Comparison of ENCODE assay signal across 3 cellular contexts in the genomic region with DNA sequence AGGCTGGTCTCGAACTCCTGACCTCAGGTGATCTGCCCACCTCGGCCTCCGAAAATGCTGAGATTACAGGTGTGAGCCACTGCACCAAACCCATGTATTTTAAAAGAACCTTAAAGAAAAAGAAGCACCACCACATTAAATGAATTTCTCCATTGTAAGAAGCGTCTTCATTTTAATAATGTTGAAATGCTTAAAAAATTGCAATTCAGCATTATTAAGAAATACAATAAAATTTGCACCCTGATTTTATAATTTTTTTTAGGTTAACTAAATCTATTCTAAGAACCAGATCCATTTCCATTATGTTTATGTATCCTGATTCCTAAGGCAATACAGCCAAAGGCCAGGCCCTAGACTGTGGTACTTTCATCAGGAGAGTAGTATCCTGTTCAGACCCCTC.
A peak's percentile ranks its signal among the peaks of the same experiment; 100 is the strongest.
TF ChIP-seq lines count a peak whose summit lies in the region.

No MANE protein-coding gene starts in this region.

TF ChIP-seq in IMR-90, 13 proteins besides CTCF, POLR2A, EP300 and RAD21:
- TF ChIP-seq BHLHE40 (IDR thresholded peaks at IDR 0.05; ENCODE audit: low read depth, low read length) (no peak), RCOR1 (IDR thresholded peaks at IDR 0.05; ENCODE audit: insufficient replicate concordance, low read length) (no peak), MAFK (IDR thresholded peaks at IDR 0.05; ENCODE audit: low read depth, low read length) (peak; percentile 85), CHD1 (IDR thresholded peaks at IDR 0.05; ENCODE audit: low read depth, low read length) (no peak), SMC3 (IDR thresholded peaks at IDR 0.05; ENCODE audit: low read depth, low read length) (no peak), RFX5 (IDR thresholded peaks at IDR 0.05; ENCODE audit: low read depth, low read length) (no peak), MAZ (IDR thresholded peaks at IDR 0.05; ENCODE audit: borderline replicate concordance, low read depth, low read length) (no peak)
- TF ChIP-seq, protein P1, sequence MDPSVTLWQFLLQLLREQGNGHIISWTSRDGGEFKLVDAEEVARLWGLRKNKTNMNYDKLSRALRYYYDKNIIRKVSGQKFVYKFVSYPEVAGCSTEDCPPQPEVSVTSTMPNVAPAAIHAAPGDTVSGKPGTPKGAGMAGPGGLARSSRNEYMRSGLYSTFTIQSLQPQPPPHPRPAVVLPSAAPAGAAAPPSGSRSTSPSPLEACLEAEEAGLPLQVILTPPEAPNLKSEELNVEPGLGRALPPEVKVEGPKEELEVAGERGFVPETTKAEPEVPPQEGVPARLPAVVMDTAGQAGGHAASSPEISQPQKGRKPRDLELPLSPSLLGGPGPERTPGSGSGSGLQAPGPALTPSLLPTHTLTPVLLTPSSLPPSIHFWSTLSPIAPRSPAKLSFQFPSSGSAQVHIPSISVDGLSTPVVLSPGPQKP (IDR thresholded peaks at IDR 0.05; ENCODE audit: borderline replicate concordance, low read depth, low read length): no peak
- TF ChIP-seq, protein P2, sequence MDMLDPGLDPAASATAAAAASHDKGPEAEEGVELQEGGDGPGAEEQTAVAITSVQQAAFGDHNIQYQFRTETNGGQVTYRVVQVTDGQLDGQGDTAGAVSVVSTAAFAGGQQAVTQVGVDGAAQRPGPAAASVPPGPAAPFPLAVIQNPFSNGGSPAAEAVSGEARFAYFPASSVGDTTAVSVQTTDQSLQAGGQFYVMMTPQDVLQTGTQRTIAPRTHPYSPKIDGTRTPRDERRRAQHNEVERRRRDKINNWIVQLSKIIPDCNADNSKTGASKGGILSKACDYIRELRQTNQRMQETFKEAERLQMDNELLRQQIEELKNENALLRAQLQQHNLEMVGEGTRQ (IDR thresholded peaks at IDR 0.05; ENCODE audit: low read depth, low read length): no peak

TF ChIP-seq in H1, 55 proteins besides CTCF, POLR2A, EP300 and RAD21:
- TF ChIP-seq GTF2F1 (IDR thresholded peaks at IDR 0.05; ENCODE audit: borderline replicate concordance, low read depth, low read length) (no peak), NANOG (IDR thresholded peaks at IDR 0.05; ENCODE audit: insufficient read depth, low read depth, low read length, poor library complexity, severe bottlenecking) (no peak), BACH1 (IDR thresholded peaks at IDR 0.05; ENCODE audit: low read length) (no peak), SRF (IDR thresholded peaks at IDR 0.05; ENCODE audit: low read depth, low read length) (no peak), CHD1 (IDR thresholded peaks at IDR 0.05; ENCODE audit: low read depth, low read length) (no peak), MAFK (IDR thresholded peaks at IDR 0.05; ENCODE audit: low read depth, low read length) (peak; percentile 21; the same call in 1 of the 2 replicates)
- TF ChIP-seq, protein P3, sequence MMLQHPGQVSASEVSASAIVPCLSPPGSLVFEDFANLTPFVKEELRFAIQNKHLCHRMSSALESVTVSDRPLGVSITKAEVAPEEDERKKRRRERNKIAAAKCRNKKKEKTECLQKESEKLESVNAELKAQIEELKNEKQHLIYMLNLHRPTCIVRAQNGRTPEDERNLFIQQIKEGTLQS (IDR thresholded peaks at IDR 0.05; ENCODE audit: insufficient read depth, low read depth, low read length): no peak

TF ChIP-seq in HepG2, 621 proteins besides CTCF, POLR2A, EP300 and RAD21:
- no peak for TF ChIP-seq GABPA (IDR thresholded peaks at IDR 0.05; ENCODE audit: low read depth, low read length)
- TF ChIP-seq GABPA (CRISPR knock-in tag; IDR thresholded peaks at IDR 0.05; ENCODE audit: low read depth): no peak
- TF ChIP-seq, protein P4, sequence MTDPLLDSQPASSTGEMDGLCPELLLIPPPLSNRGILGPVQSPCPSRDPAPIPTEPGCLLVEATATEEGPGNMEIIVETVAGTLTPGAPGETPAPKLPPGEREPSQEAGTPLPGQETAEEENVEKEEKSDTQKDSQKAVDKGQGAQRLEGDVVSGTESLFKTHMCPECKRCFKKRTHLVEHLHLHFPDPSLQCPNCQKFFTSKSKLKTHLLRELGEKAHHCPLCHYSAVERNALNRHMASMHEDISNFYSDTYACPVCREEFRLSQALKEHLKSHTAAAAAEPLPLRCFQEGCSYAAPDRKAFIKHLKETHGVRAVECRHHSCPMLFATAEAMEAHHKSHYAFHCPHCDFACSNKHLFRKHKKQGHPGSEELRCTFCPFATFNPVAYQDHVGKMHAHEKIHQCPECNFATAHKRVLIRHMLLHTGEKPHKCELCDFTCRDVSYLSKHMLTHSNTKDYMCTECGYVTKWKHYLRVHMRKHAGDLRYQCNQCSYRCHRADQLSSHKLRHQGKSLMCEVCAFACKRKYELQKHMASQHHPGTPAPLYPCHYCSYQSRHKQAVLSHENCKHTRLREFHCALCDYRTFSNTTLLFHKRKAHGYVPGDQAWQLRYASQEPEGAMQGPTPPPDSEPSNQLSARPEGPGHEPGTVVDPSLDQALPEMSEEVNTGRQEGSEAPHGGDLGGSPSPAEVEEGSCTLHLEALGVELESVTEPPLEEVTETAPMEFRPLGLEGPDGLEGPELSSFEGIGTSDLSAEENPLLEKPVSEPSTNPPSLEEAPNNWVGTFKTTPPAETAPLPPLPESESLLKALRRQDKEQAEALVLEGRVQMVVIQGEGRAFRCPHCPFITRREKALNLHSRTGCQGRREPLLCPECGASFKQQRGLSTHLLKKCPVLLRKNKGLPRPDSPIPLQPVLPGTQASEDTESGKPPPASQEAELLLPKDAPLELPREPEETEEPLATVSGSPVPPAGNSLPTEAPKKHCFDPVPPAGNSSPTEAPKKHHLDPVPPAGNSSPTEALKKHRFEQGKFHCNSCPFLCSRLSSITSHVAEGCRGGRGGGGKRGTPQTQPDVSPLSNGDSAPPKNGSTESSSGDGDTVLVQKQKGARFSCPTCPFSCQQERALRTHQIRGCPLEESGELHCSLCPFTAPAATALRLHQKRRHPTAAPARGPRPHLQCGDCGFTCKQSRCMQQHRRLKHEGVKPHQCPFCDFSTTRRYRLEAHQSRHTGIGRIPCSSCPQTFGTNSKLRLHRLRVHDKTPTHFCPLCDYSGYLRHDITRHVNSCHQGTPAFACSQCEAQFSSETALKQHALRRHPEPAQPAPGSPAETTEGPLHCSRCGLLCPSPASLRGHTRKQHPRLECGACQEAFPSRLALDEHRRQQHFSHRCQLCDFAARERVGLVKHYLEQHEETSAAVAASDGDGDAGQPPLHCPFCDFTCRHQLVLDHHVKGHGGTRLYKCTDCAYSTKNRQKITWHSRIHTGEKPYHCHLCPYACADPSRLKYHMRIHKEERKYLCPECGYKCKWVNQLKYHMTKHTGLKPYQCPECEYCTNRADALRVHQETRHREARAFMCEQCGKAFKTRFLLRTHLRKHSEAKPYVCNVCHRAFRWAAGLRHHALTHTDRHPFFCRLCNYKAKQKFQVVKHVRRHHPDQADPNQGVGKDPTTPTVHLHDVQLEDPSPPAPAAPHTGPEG (CRISPR knock-in tag; IDR thresholded peaks at IDR 0.05): no peak
- no peak for TF ChIP-seq TCF7 (IDR thresholded peaks at IDR 0.05; ENCODE audit: low read depth)
- peak; percentile 88 for TF ChIP-seq MAFF (IDR thresholded peaks at IDR 0.05; ENCODE audit: low read depth, low read length)
- TF ChIP-seq ZNF543 (CRISPR knock-in tag; IDR thresholded peaks at IDR 0.05): no peak
- no peak for TF ChIP-seq ZFP82 (CRISPR knock-in tag; IDR thresholded peaks at IDR 0.05; ENCODE audit: borderline replicate concordance)
- peak; percentile 76 to 90 for TF ChIP-seq MAFK (conservative IDR thresholded peaks at IDR 0.05 in 1 of 2, IDR thresholded peaks at IDR 0.05 in 1 of 2; ENCODE audit: low read length in 2 of 2)
- TF ChIP-seq FOXO1 (CRISPR knock-in tag; IDR thresholded peaks at IDR 0.05): no peak
- TF ChIP-seq, protein P5, sequence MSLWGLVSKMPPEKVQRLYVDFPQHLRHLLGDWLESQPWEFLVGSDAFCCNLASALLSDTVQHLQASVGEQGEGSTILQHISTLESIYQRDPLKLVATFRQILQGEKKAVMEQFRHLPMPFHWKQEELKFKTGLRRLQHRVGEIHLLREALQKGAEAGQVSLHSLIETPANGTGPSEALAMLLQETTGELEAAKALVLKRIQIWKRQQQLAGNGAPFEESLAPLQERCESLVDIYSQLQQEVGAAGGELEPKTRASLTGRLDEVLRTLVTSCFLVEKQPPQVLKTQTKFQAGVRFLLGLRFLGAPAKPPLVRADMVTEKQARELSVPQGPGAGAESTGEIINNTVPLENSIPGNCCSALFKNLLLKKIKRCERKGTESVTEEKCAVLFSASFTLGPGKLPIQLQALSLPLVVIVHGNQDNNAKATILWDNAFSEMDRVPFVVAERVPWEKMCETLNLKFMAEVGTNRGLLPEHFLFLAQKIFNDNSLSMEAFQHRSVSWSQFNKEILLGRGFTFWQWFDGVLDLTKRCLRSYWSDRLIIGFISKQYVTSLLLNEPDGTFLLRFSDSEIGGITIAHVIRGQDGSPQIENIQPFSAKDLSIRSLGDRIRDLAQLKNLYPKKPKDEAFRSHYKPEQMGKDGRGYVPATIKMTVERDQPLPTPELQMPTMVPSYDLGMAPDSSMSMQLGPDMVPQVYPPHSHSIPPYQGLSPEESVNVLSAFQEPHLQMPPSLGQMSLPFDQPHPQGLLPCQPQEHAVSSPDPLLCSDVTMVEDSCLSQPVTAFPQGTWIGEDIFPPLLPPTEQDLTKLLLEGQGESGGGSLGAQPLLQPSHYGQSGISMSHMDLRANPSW (CRISPR knock-in tag; IDR thresholded peaks at IDR 0.05; ENCODE audit: borderline replicate concordance): no peak
